Comparison of ENCODE assay signal across 8 cellular contexts in genomic region chr6:41505084-41506049, GRCh38. TPM values are rescaled to one million over a fixed set of nuclear protein-coding genes. Genes with fewer than 3 reads are reported as not detected.
DNase-seq lines count a peak whose midpoint lies in the region; ATAC-seq and TF ChIP-seq lines count a peak whose summit lies in the region.

No MANE protein-coding gene starts in this region.

- H3K27me3 Mint-ChIP-seq in activated T-helper 17 cell treated with anti-CD3 and anti-CD28 coated beads, Interleukin-2, amount 50 U/mL, for 72 hours, result peaks cover 57% of the 10 kb centered on the region

- peak; percentile 52 for DNase-seq in NCI-H82 (lab: John Stamatoyannopoulos, UW)
- no peak for DNase-seq in NCI-H82 treated with DMSO at 0.1 percent for 48 hours (lab: John Stamatoyannopoulos, UW; ENCODE audit: unreplicated experiment)
- DNase-seq in cardiac septum (ENCODE audit: low spot score), result peak; percentile 81
- DNase-seq in ovary, result peak; percentile 89 to 94 (median 93)

- WGBS in ovary, 3 donors, result 1% methylated on average over 60 to 62 of the region's 62 CpGs

- H3K36me3 Mint-ChIP-seq in activated T-helper 17 cell treated with anti-CD3 and anti-CD28 coated beads, Interleukin-2, amount 50 U/mL, for 72 hours (ENCODE audit: low read depth), result no peaks in the 10 kb centered on the region

- H3K27ac Mint-ChIP-seq in activated T-helper 17 cell treated with anti-CD3 and anti-CD28 coated beads, Interleukin-2, amount 50 U/mL, for 72 hours, result no peak overlapping the region

- H3K36me3 ChIP-seq in ovary, result no peaks in the 10 kb centered on the region

- no peaks in the 10 kb centered on the region for H3K27me3 ChIP-seq in ovary

- H3K4me1 Mint-ChIP-seq in activated T-helper 17 cell treated with anti-CD3 and anti-CD28 coated beads, Interleukin-2, amount 50 U/mL, for 72 hours, result peaks cover 16% of the 10 kb centered on the region

- ATAC-seq in HG03108 (IDR thresholded peaks at IDR 0.05; ENCODE audit: unreplicated experiment) (peak; percentile 62), HG03457 (IDR thresholded peaks at IDR 0.05; ENCODE audit: unreplicated experiment) (no peak), HG02970 (IDR thresholded peaks at IDR 0.05; ENCODE audit: low FRiP score, unreplicated experiment) (no peak)
- ATAC-seq in activated T-helper 17 cell treated with anti-CD3 and anti-CD28 coated beads, Interleukin-2, amount 50 U/mL, for 72 hours (replicated peaks), result peak; percentile 42

- TF ChIP-seq EP300 in ovary (IDR thresholded peaks at IDR 0.05), result no peak

- no peaks in the 10 kb centered on the region for H3K9me3 Mint-ChIP-seq in activated T-helper 17 cell treated with anti-CD3 and anti-CD28 coated beads, Interleukin-2, amount 50 U/mL, for 72 hours

- intact Hi-C loops in cardiac septum (cut with DNase I) (loop anchor here (2.0 to 10.0 kb wide), 2 partner anchors 47 to 81 kb away; no protein-coding TSS in a partner anchor), ovary (cut with DNase I) (no loop called here)

- peak overlapping the region; percentile 78 for H3K4me3 Mint-ChIP-seq in activated T-helper 17 cell treated with anti-CD3 and anti-CD28 coated beads, Interleukin-2, amount 50 U/mL, for 72 hours

- H3K27ac ChIP-seq in ovary, result peak overlapping the region; percentile 63 to 90

- H3K9me3 ChIP-seq in ovary, result no peaks in the 10 kb centered on the region

- peak overlapping the region; percentile 42 for H3K4me3 ChIP-seq in ovary

- no peak for TF ChIP-seq POLR2A in ovary (IDR thresholded peaks at IDR 0.05)

- H3K4me1 ChIP-seq in ovary (ENCODE audit: insufficient read depth), result peaks cover 7% of the 10 kb centered on the region

- TF ChIP-seq CTCF in ovary (IDR thresholded peaks at IDR 0.05), result no peak

RNA-seq across cellular contexts. Expression of gene FOXP4, which starts 40.8 kb away (rescaled TPM):
- total RNA-seq in activated T-helper 17 cell treated with anti-CD3 and anti-CD28 coated beads, Interleukin-2, amount 50 U/mL, for 72 hours, result 10 to 100 TPM in 1 of 2 donors, 1 to 10 TPM in 1; 8.7 to 11.6 TPM
- total RNA-seq in cardiac septum, result 20.3 TPM
- total RNA-seq in ovary, result 10 to 100 TPM in 5 of 7 donors, 1 to 10 TPM in 2; 4.8 to 37.4 (median 22.3) TPM
- 10 to 100 TPM in 1 of 2 donors, 1 to 10 TPM in 1; 2.3 to 13.3 TPM for polyA plus RNA-seq in ovary

Comparison
In these comparisons a context has a peak if more than half of its experiments do, and no peak if none do; other contexts are left out.
1. ATAC-seq: peak in HG03108 (single experiment) and activated T-helper 17 cell treated with anti-CD3 and anti-CD28 coated beads, Interleukin-2, amount 50 U/mL, for 72 hours (single experiment); none in HG03457 (single experiment) and HG02970 (single experiment).